Comparison of ENCODE assay signal across 10 cellular contexts in genomic region chr11:47328449-47329390, GRCh38. TPM values are rescaled to one million over a fixed set of nuclear protein-coding genes. Genes with fewer than 3 reads are reported as not detected.
DNase-seq lines count a peak whose midpoint lies in the region; ATAC-seq and TF ChIP-seq lines count a peak whose summit lies in the region.
"Had no signal": no experiment of that assay in that cellular context is flagged by ENCODE, and none has a peak within 500 bp of the region (broad histone marks: within the 10 kb centered on the region; RNA-seq: fewer than 3 reads in every experiment).

No MANE protein-coding gene starts in this region.

- peaks cover 15% of the 10 kb centered on the region for H3K36me3 Mint-ChIP-seq in T-helper 17 cell (ENCODE audit: low read depth)

- H3K4me3 ChIP-seq in PC-9: no peak overlapping the region
- no peak overlapping the region for H3K4me3 ChIP-seq in BE2C (ENCODE audit: low read depth, low read length)
- no peak overlapping the region for H3K4me3 ChIP-seq in A673 (ENCODE audit: low read depth, low read length, poor library complexity, severe bottlenecking)
- H3K4me3 ChIP-seq: pancreas had no signal

- H3K4me1 Mint-ChIP-seq in T-helper 17 cell: peaks cover 6% of the 10 kb centered on the region

- H3K9me3 ChIP-seq in T-helper 17 cell (ENCODE audit: control insufficient read depth, low read length, poor library complexity, severe bottlenecking) (no peaks in the 10 kb centered on the region), PC-9 (ENCODE audit: insufficient read depth, low read depth) (no peaks in the 10 kb centered on the region), BE2C (no peaks in the 10 kb centered on the region), A673 (ENCODE audit: low read depth, low read length, poor library complexity, severe bottlenecking) (no peaks in the 10 kb centered on the region)
- H3K9me3 ChIP-seq: pancreas had no signal

- H3K4me2 ChIP-seq in PC-9: no peak overlapping the region

- no peaks in the 10 kb centered on the region for H3K4me1 ChIP-seq in PC-9 (replicated peaks; ENCODE audit: insufficient read depth)
- no peaks in the 10 kb centered on the region for H3K4me1 ChIP-seq in BE2C
- H3K4me1 ChIP-seq in A673 (ENCODE audit: insufficient read depth, low read length, poor library complexity, severe bottlenecking): no peaks in the 10 kb centered on the region
- H3K4me1 ChIP-seq: pancreas had no signal

- no peak overlapping the region for H2AFZ ChIP-seq in PC-9

- peaks cover 9% of the 10 kb centered on the region; the same call in 1 of the 2 replicates for H3F3A ChIP-seq in PC-9 (ENCODE audit: insufficient read depth, low read depth)

- peak; percentile 58 for ATAC-seq in GM18873 (IDR thresholded peaks at IDR 0.05; ENCODE audit: low FRiP score, unreplicated experiment)
- peak; percentile 50 for ATAC-seq in HG02571 (IDR thresholded peaks at IDR 0.05; ENCODE audit: unreplicated experiment)
- no peak for ATAC-seq in T-helper 17 cell
- ATAC-seq in sciatic nerve: peak; percentile 18

- H3K27me3 ChIP-seq in PC-9 (ENCODE audit: insufficient read depth, low read depth) (no peaks in the 10 kb centered on the region), BE2C (no peaks in the 10 kb centered on the region), A673 (replicated peaks; ENCODE audit: insufficient read depth, low read depth, low read length, poor library complexity) (no peaks in the 10 kb centered on the region)
- H3K27me3 ChIP-seq: pancreas had no signal

- CTCF ChIA-PET in PC-9 (lab: Charles Lee): interaction anchor here (0.6 kb wide), 1 partner anchor 126 kb away, joined by 12 read pairs; no protein-coding TSS in a partner anchor
- CTCF ChIA-PET in A673 (lab: Charles Lee): no interaction called here

- POLR2A ChIA-PET in PC-9 (lab: Charles Lee; ENCODE audit: unreplicated experiment) (no interaction called here), A673 (lab: Charles Lee; ENCODE audit: low non-redundant PET) (no interaction called here)

- BruUV-seq in PC-9 (replicated peaks; lab: Mats Ljungman, UMichigan) (no TSS peak), A673 (replicated peaks; lab: Mats Ljungman, UMichigan) (no TSS peak)

- no peak for TF ChIP-seq CTCF in PC-9 (conservative IDR thresholded peaks at IDR 0.05)
- TF ChIP-seq CTCF in BE2C (IDR thresholded peaks at IDR 0.05; ENCODE audit: low read depth, low read length): no peak
- no peak for TF ChIP-seq CTCF in A673 (conservative IDR thresholded peaks at IDR 0.05; ENCODE audit: low read depth, low read length)

- H3K9me2 ChIP-seq in PC-9 (ENCODE audit: insufficient read depth): no peaks in the 10 kb centered on the region

- H3K36me3 ChIP-seq in PC-9 (ENCODE audit: low read depth) (peaks cover 10% of the 10 kb centered on the region; the same call in 1 of the 2 replicates), BE2C (no peaks in the 10 kb centered on the region; the same call in 1 of the 2 replicates), A673 (ENCODE audit: insufficient read depth, low read length, poor library complexity, severe bottlenecking) (peaks cover 48% of the 10 kb centered on the region)

- peak overlapping the region; percentile 79 for H3K27ac Mint-ChIP-seq in T-helper 17 cell

- H3K27me3 Mint-ChIP-seq in T-helper 17 cell: no peaks in the 10 kb centered on the region

- H3K27ac ChIP-seq in PC-9: no peak overlapping the region
- H3K27ac ChIP-seq in A673 (ENCODE audit: low read depth, low read length, poor library complexity, severe bottlenecking): no peak overlapping the region
- H3K27ac ChIP-seq: pancreas had no signal

- intact Hi-C loops in sciatic nerve (cut with DNase I) (no loop called here), PC-9 (cut with micrococcal nuclease; ENCODE audit: unreplicated experiment) (no loop called here), A673 (cut with micrococcal nuclease; ENCODE audit: unreplicated experiment) (no loop called here)

- no peaks in the 10 kb centered on the region for H3K79me2 ChIP-seq in PC-9 (ENCODE audit: low read depth)

- no peak overlapping the region for H3K4me3 Mint-ChIP-seq in T-helper 17 cell

- DNase-seq in T-helper 17 cell: no peak
- DNase-seq in sciatic nerve (ENCODE audit: low spot score): no peak
- DNase-seq in PC-9: no peak
- no peak for DNase-seq in BE2C
- DNase-seq in A673 (ENCODE audit: low spot score): no peak
- DNase-seq: activated effector memory CD4-positive, alpha-beta T cell treated with Interleukin-2 at 50 U/mL for 16 hours; NCI-H1930 had no signal

- H4K20me1 ChIP-seq in PC-9 (ENCODE audit: insufficient read depth): no peaks in the 10 kb centered on the region; the same call in 1 of the 2 replicates

RNA-seq across cellular contexts. Expression of gene MYBPC3, which starts 23.8 kb away (rescaled TPM):
- total RNA-seq in T-helper 17 cell (under 1 TPM in 1 of 2 donors, not detected in 1; 0.10 TPM), sciatic nerve (0.53 TPM), PC-9 (2021) (not detected in 2 replicates), A673 (2021) (not detected in 2 replicates)
- 0.20 TPM for polyA plus RNA-seq in BE2C (2012; ENCODE audit: insufficient read depth, insufficient read length, low read depth)

RNA-seq across cellular contexts. Expression of gene SPI1, which starts 49.6 kb away (rescaled TPM):
- 10 to 100 TPM in 1 of 2 donors, 1 to 10 TPM in 1; 4.9 to 14.9 TPM for total RNA-seq in T-helper 17 cell
- 47.0 TPM for total RNA-seq in sciatic nerve
- total RNA-seq in PC-9 (2021): not detected in 2 replicates
- polyA plus RNA-seq in BE2C (2012; ENCODE audit: insufficient read depth, insufficient read length, low read depth): 0.63 TPM
- not detected in 2 replicates for total RNA-seq in A673 (2021)

RNA-seq across cellular contexts. Expression of gene MADD, which starts 58.8 kb away (rescaled TPM):
- total RNA-seq in T-helper 17 cell (100 to 1,000 TPM; 155 to 209 TPM), sciatic nerve (52.3 TPM), PC-9 (2021) (61.1 and 65.9 TPM in 2 replicates), A673 (2021) (132 and 133 TPM in 2 replicates)
- polyA plus RNA-seq in BE2C (2012; ENCODE audit: insufficient read depth, insufficient read length, low read depth): 47.1 TPM
